ENCODE assay signal across 24 cellular contexts in the genomic region with DNA sequence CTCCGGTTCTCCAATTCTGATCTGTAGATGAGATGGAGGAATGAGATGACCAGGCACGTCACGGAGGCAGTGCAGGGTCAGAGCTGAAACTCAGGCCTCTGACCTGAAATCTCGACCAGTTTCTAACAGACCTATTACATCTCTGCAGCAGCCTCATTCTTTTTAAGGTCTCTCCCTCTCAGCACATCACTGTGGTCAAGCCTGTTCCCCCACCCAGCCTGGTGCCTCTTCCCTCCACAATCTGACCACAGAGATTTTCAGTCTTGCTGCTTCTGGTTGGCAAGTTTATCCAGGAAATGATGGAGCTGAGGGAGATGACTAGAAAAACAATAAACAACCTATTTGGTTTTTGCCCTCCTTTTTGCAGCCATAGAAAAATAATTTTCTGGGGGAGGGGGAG. TPM values are rescaled to one million over a fixed set of nuclear protein-coding genes. Genes with fewer than 3 reads are reported as not detected.
DNase-seq lines count a peak whose midpoint lies in the region; ATAC-seq and TF ChIP-seq lines count a peak whose summit lies in the region.
"Had no signal": no experiment of that assay in that cellular context is flagged by ENCODE, and none has a peak within 500 bp of the region (broad histone marks: within the 10 kb centered on the region; RNA-seq: fewer than 3 reads in every experiment).

No MANE protein-coding gene starts in this region.

- H3K4me3 Mint-ChIP-seq in activated T-cell treated with anti-CD3 and anti-CD28 coated beads, Interleukin-2, amount 50 U/mL, for 24 hours, result no peak overlapping the region
- no peak overlapping the region for H3K4me3 Mint-ChIP-seq in HFFc6
- no peak overlapping the region for H3K4me3 Mint-ChIP-seq in WTC11
- H3K4me3 Mint-ChIP-seq in nephron progenitor cell, result no peak overlapping the region
- H3K4me3 Mint-ChIP-seq: memory B cell had no signal

- H3K9me3 Mint-ChIP-seq in activated T-cell treated with anti-CD3 and anti-CD28 coated beads, Interleukin-2, amount 50 U/mL, for 24 hours, result no peaks in the 10 kb centered on the region
- H3K9me3 Mint-ChIP-seq in HFFc6 (no peaks in the 10 kb centered on the region), WTC11 (peaks cover 28% of the 10 kb centered on the region), nephron progenitor cell (peaks cover 20% of the 10 kb centered on the region)

- no peak for ATAC-seq in WTC11
- no peak for ATAC-seq in HG03460 (IDR thresholded peaks at IDR 0.05; ENCODE audit: unreplicated experiment)
- ATAC-seq: left colon had no signal

- CTCF ChIA-PET in WTC11 (lab: Charles Lee), result interaction anchor here (0.6 to 2.9 kb wide), 3 partner anchors 32 to 141 kb away, joined by 3 to 18 read pairs (median 3); no protein-coding TSS in a partner anchor

- POLR2A ChIA-PET in WTC11 (lab: Charles Lee), result interaction anchor here (0.6 kb wide), 1 partner anchor 26 kb away, joined by 3 read pairs; no protein-coding TSS in a partner anchor

- TF ChIP-seq CTCF in HFFc6 (IDR thresholded peaks at IDR 0.05) (no peak), WTC11 (IDR thresholded peaks at IDR 0.05) (no peak), nephron progenitor cell (IDR thresholded peaks at IDR 0.05) (no peak)

- peaks cover 36% of the 10 kb centered on the region for H3K36me3 Mint-ChIP-seq in activated T-cell treated with anti-CD3 and anti-CD28 coated beads, Interleukin-2, amount 50 U/mL, for 24 hours (ENCODE audit: low read depth)
- peaks cover 53% of the 10 kb centered on the region for H3K36me3 Mint-ChIP-seq in HFFc6 (ENCODE audit: low read depth)
- peaks cover 50% of the 10 kb centered on the region for H3K36me3 Mint-ChIP-seq in WTC11
- H3K36me3 Mint-ChIP-seq in nephron progenitor cell (ENCODE audit: low read depth), result peaks cover 51% of the 10 kb centered on the region
- H3K36me3 Mint-ChIP-seq: memory B cell had no signal

- H3K4me1 Mint-ChIP-seq in activated T-cell treated with anti-CD3 and anti-CD28 coated beads, Interleukin-2, amount 50 U/mL, for 24 hours (ENCODE audit: low read depth), result peaks cover 49% of the 10 kb centered on the region
- H3K4me1 Mint-ChIP-seq in HFFc6 (ENCODE audit: low read depth) (peaks cover 60% of the 10 kb centered on the region), WTC11 (peaks cover 49% of the 10 kb centered on the region), nephron progenitor cell (peaks cover 17% of the 10 kb centered on the region)
- H3K4me1 Mint-ChIP-seq: memory B cell had no signal

- H3K27ac Mint-ChIP-seq in activated T-cell treated with anti-CD3 and anti-CD28 coated beads, Interleukin-2, amount 50 U/mL, for 24 hours, result peak overlapping the region; percentile 26
- peak overlapping the region; percentile 47 for H3K27ac Mint-ChIP-seq in HFFc6
- H3K27ac Mint-ChIP-seq in WTC11, result peak overlapping the region; percentile 24; the same call in 1 of the 2 replicates
- H3K27ac Mint-ChIP-seq in nephron progenitor cell, result peak overlapping the region; percentile 90
- H3K27ac Mint-ChIP-seq: memory B cell had no signal

- no peaks in the 10 kb centered on the region for H3K27me3 Mint-ChIP-seq in activated T-cell treated with anti-CD3 and anti-CD28 coated beads, Interleukin-2, amount 50 U/mL, for 24 hours
- H3K27me3 Mint-ChIP-seq in HFFc6 (ENCODE audit: insufficient read depth) (no peaks in the 10 kb centered on the region; the same call in 1 of the 2 replicates), WTC11 (ENCODE audit: low read depth) (peaks cover 3% of the 10 kb centered on the region; the same call in 1 of the 2 replicates), nephron progenitor cell (ENCODE audit: low read depth, poor library complexity) (peaks cover 7% of the 10 kb centered on the region)

- no peak for DNase-seq in activated T-cell treated with anti-CD3 and anti-CD28 coated beads, Interleukin-2, amount 50 U/mL, for 24 hours
- DNase-seq in activated T-cell treated with anti-CD3 and anti-CD28 coated beads, Interleukin-2, amount 50 U/mL, for 48 hours, result no peak
- DNase-seq in HFFc6 (no peak), WTC11 (ENCODE audit: low spot score) (no peak), nephron progenitor cell (no peak), hippocampal formation (lab: John Stamatoyannopoulos, UW) (no peak), kidney tubule cell (ENCODE audit: low spot score) (no peak)
- DNase-seq: activated effector memory CD4-positive, alpha-beta T cell treated with anti-CD3 and anti-CD28 coated beads, Interleukin-2, amount 50 U/mL, for 16 hours; adrenal gland; Calu3; colonic mucosa; effector memory CD4-positive, alpha-beta T cell; erythroblast; head of caudate nucleus; Karpas-422; left colon; NCI-H1092; NCI-H187 treated with DMSO at 0.1 percent for 48 hours; NCI-H526 treated with DMSO at 0.1 percent for 48 hours; stimulated activated CD4-positive, alpha-beta T cell treated with anti-CD3 and anti-CD28 coated beads, Interleukin-12 subunit alpha, Interleukin-12 subunit beta, amount 100 ng/mL, for 4 hours; stimulated activated CD4-positive, alpha-beta T cell treated with anti-CD3 and anti-CD28 coated beads, Interleukin-4, amount 100 ng/mL, for 24 hours; stimulated activated naive CD4-positive, alpha-beta T cell had no signal

TF ChIP-seq in WTC11, 78 proteins besides CTCF, POLR2A, EP300 and RAD21:
- TF ChIP-seq GRHL2 (CRISPR knock-in tag; IDR thresholded peaks at IDR 0.05; ENCODE audit: insufficient replicate concordance, severe bottlenecking) (no peak), FOXJ3 (CRISPR knock-in tag; IDR thresholded peaks at IDR 0.05; ENCODE audit: borderline replicate concordance) (no peak), KAT7 (CRISPR knock-in tag; IDR thresholded peaks at IDR 0.05; ENCODE audit: borderline replicate concordance) (no peak), SMAD4 (CRISPR knock-in tag; IDR thresholded peaks at IDR 0.05) (no peak), NFATC4 (CRISPR knock-in tag; IDR thresholded peaks at IDR 0.05) (no peak), RORB (CRISPR knock-in tag; IDR thresholded peaks at IDR 0.05) (no peak)
- TF ChIP-seq, protein P1, sequence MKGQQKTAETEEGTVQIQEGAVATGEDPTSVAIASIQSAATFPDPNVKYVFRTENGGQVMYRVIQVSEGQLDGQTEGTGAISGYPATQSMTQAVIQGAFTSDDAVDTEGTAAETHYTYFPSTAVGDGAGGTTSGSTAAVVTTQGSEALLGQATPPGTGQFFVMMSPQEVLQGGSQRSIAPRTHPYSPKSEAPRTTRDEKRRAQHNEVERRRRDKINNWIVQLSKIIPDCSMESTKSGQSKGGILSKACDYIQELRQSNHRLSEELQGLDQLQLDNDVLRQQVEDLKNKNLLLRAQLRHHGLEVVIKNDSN (CRISPR knock-in tag; IDR thresholded peaks at IDR 0.05), result no peak
- TF ChIP-seq, protein P2, sequence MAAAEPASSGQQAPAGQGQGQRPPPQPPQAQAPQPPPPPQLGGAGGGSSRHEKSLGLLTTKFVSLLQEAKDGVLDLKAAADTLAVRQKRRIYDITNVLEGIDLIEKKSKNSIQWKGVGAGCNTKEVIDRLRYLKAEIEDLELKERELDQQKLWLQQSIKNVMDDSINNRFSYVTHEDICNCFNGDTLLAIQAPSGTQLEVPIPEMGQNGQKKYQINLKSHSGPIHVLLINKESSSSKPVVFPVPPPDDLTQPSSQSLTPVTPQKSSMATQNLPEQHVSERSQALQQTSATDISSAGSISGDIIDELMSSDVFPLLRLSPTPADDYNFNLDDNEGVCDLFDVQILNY (CRISPR knock-in tag; IDR thresholded peaks at IDR 0.05), result no peak
TF ChIP-seq in WTC11: peak in this region for 0.

RNA-seq across cellular contexts. Expression of a gene that starts 9.5 kb away (rescaled TPM):
- 10 to 100 TPM; 46.1 to 54.5 (median 51.3) TPM for total RNA-seq in HFFc6 (2021; fragmentation: NEBNext Ultra II Directional; extraction: Animal tissue kit (Norgen Biotek cat#: 25700))
- total RNA-seq in WTC11 (2021), result 22.1 to 31.5 TPM (median 23.3 TPM) in 3 replicates

Comparison
In these comparisons a context has a peak if more than half of its experiments do, and no peak if none do; other contexts are left out.
1. H3K27ac Mint-ChIP-seq: peak in every context shown above with its lines; median percentile 90 in nephron progenitor cell; 47 in HFFc6; 26 in activated T-cell treated with anti-CD3 and anti-CD28 coated beads, Interleukin-2, amount 50 U/mL, for 24 hours; 24 in WTC11.